21 cellular contexts compared by ENCODE assay signal in the genomic region with DNA sequence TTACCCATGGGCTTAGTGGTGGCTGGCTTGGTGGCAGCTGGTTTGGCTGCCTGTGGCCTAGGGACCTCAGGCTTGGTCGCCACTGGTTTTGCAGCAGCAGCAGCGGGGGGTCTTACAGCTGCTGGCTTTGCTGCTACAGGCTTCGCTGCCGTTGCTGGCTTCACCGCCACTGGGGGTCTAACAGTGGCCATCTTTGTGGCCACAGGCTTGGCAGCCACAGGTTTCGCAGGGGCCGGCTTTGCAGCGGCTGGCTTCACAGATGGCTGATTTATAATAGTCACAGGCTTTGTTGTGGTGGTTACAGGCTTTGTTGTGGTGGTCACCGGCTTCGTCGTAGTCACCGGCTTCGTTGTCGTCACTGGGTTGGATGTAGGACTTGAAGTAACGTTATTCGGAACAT.
A peak's percentile ranks its signal among the peaks of the same experiment; 100 is the strongest.
DNase-seq lines count a peak whose midpoint lies in the region; ATAC-seq and TF ChIP-seq lines count a peak whose summit lies in the region.
"Had no signal": no experiment of that assay in that cellular context is flagged by ENCODE, and none has a peak within 500 bp of the region (broad histone marks: within the 10 kb centered on the region; RNA-seq: fewer than 3 reads in every experiment).

No MANE protein-coding gene starts in this region.

- H4K20me1 ChIP-seq in IMR-90 (ENCODE audit: insufficient read depth, low read length) = peaks cover 18% of the 10 kb centered on the region; the same call in 1 of the 2 replicates

- peaks cover 51 to 87% of the 10 kb centered on the region in 2 experiments for H3K79me1 ChIP-seq in IMR-90 (ENCODE audit: low read depth in 1 of 2, low read length in 2 of 2)
- H3K79me1 ChIP-seq in mesendoderm (ENCODE audit: low read length) = no peaks in the 10 kb centered on the region

- no peaks in the 10 kb centered on the region; the same call in 1 of the 2 replicates for H3K9me3 ChIP-seq in AG04450 (ENCODE audit: control insufficient read depth, insufficient read depth, low read length)
- no peaks in the 10 kb centered on the region for H3K9me3 ChIP-seq in IMR-90 (ENCODE audit: control insufficient read depth, insufficient read depth, low read length)
- no peaks in the 10 kb centered on the region for H3K9me3 ChIP-seq in prostate gland
- H3K9me3 ChIP-seq: A549, Caco-2, Peyer's patch had no signal

- peak overlapping the region; percentile 16; the same call in 1 of the 2 replicates for H4K91ac ChIP-seq in IMR-90 (ENCODE audit: insufficient read depth, low read depth, low read length)

- WGBS in IMR-90 (ENCODE audit: extremely low coverage in 2 of 2, insufficient read length in 1 of 2), 2 experiments = 91% methylated on average over 5 of the region's 16 CpGs; no CpG with 5 or more reads in 1 of the 2 experiments
- no CpG with 5 or more reads among the region's 16 CpGs for WGBS in mesendoderm (ENCODE audit: extremely low coverage, insufficient coverage, low lambda C conversion rate)
- WGBS in prostate gland = 92% methylated on average over 16 of the region's 16 CpGs

- dilution Hi-C loops in IMR-90 (cut with HindIII; ENCODE audit: low sequenced_read_pairs, unreplicated experiment) = no loop called here

- H3K9me1 ChIP-seq in IMR-90 (ENCODE audit: insufficient read depth, low read length) = peaks cover 41% of the 10 kb centered on the region

- TF ChIP-seq CTCF in AG04450 (IDR thresholded peaks at IDR 0.05; ENCODE audit: low read depth, low read length) (no peak), IMR-90 (conservative IDR thresholded peaks at IDR 0.05; ENCODE audit: low read depth, low read length) (no peak), prostate gland (IDR thresholded peaks at IDR 0.05) (no peak)

- no peak for TF ChIP-seq RAD21 in IMR-90 (IDR thresholded peaks at IDR 0.05; ENCODE audit: low read length)

- no peak overlapping the region for H2BK20ac ChIP-seq in IMR-90 (ENCODE audit: low read depth, low read length)

- H3K23ac ChIP-seq in IMR-90 (ENCODE audit: low read depth, low read length) (peak overlapping the region; percentile 56; the same call in 1 of the 2 replicates), mesendoderm (ENCODE audit: low read length) (no peak overlapping the region)

- TF ChIP-seq POLR2A in IMR-90 (IDR thresholded peaks at IDR 0.05; ENCODE audit: low read depth, low read length) (no peak), prostate gland (IDR thresholded peaks at IDR 0.05) (no peak)

- H3K27me3 ChIP-seq in AG04450 (ENCODE audit: control insufficient read depth, insufficient read depth, low read length) = no peaks in the 10 kb centered on the region
- no peaks in the 10 kb centered on the region for H3K27me3 ChIP-seq in IMR-90 (ENCODE audit: control insufficient read depth, insufficient read depth, low read length)
- no peaks in the 10 kb centered on the region for H3K27me3 ChIP-seq in mesendoderm (ENCODE audit: insufficient read depth, low read length, poor library complexity)
- no peaks in the 10 kb centered on the region for H3K27me3 ChIP-seq in rectal smooth muscle tissue (ENCODE audit: control insufficient read depth, insufficient read depth, low read length)
- no peaks in the 10 kb centered on the region for H3K27me3 ChIP-seq in prostate gland (replicated peaks; ENCODE audit: insufficient read depth)
- H3K27me3 ChIP-seq: Peyer's patch had no signal

- H2BK120ac ChIP-seq in IMR-90 (ENCODE audit: low read depth, low read length) = 0 out of 2 replicates have a peak overlapping the region, but pooled peaks have one; percentile 33
- no peak overlapping the region for H2BK120ac ChIP-seq in mesendoderm (ENCODE audit: low read depth, low read length)

- H3K4me1 ChIP-seq in IMR-90 (ENCODE audit: control insufficient read depth, insufficient read depth, low read length) (peaks cover 23% of the 10 kb centered on the region), mesendoderm (ENCODE audit: control insufficient read depth, low read depth, low read length) (no peaks in the 10 kb centered on the region), rectal smooth muscle tissue (ENCODE audit: control insufficient read depth, insufficient read depth, low read length) (peaks cover 18% of the 10 kb centered on the region), prostate gland (replicated peaks) (no peaks in the 10 kb centered on the region)
- H3K4me1 ChIP-seq: A549, Caco-2, Peyer's patch had no signal

- DNase-seq in AG04450 (ENCODE audit: low read depth, low spot score) = no peak
- DNase-seq in IMR-90 = no peak
- peak; percentile 11 for DNase-seq in mesendoderm
- DNase-seq in prostate gland (ENCODE audit: low spot score) = no peak
- no peak for DNase-seq in stimulated activated CD4-positive, alpha-beta T cell treated with anti-CD3 and anti-CD28 coated beads, Interleukin-12 subunit alpha, Interleukin-12 subunit beta, amount 100 ng/mL, for 4 hours
- DNase-seq in head of caudate nucleus = no peak
- DNase-seq: Caco-2, DMS153, EL, H9, NCI-H1105 treated with DMSO at 0.1 percent for 48 hours, NCI-H1694 treated with DMSO at 0.1 percent for 48 hours, NCI-H2107, NCI-H2227 treated with DMSO at 0.1 percent for 48 hours, NCI-H524 treated with DMSO at 0.1 percent for 48 hours, Peyer's patch had no signal

- H3K36me3 ChIP-seq in IMR-90 (ENCODE audit: control insufficient read depth, insufficient read depth, low read length) (peaks cover 84% of the 10 kb centered on the region), mesendoderm (ENCODE audit: control insufficient read depth, insufficient read depth, low read length) (no peaks in the 10 kb centered on the region), rectal smooth muscle tissue (ENCODE audit: control insufficient read depth, insufficient read depth, low read length) (peaks cover 19% of the 10 kb centered on the region), prostate gland (no peaks in the 10 kb centered on the region)

- POLR2A ChIA-PET in AG04450 (lab: Yijun Ruan, JAX) = no interaction called here
- POLR2A ChIA-PET in IMR-90 (lab: Charles Lee; ENCODE audit: unreplicated experiment) = no interaction called here

- H3K4ac ChIP-seq in IMR-90 (ENCODE audit: low read depth, low read length) (peak overlapping the region; percentile 71; the same call in 1 of the 2 replicates), mesendoderm (ENCODE audit: low read depth, low read length) (no peak overlapping the region)

- CTCF ChIA-PET in AG04450 (lab: Charles Lee) (interaction anchor here (1.0 to 1.2 kb wide), 3 partner anchors 85 to 236 kb away, joined by 3 to 5 read pairs (median 5); no protein-coding TSS in a partner anchor), IMR-90 (lab: Yijun Ruan, JAX) (interaction anchor here (1.9 kb wide), 1 partner anchor 171 kb away, joined by 4 read pairs; no protein-coding TSS in a partner anchor)

- H3K4me3 ChIP-seq in AG04450 (ENCODE audit: low read depth, low read length) (no peak overlapping the region), IMR-90 (ENCODE audit: insufficient read depth, low read depth, low read length) (no peak overlapping the region), mesendoderm (ENCODE audit: low read length) (no peak overlapping the region), rectal smooth muscle tissue (ENCODE audit: low read length) (no peak overlapping the region), prostate gland (no peak overlapping the region)
- H3K4me3 ChIP-seq: A549, Peyer's patch had no signal

- no peak for ATAC-seq in IMR-90 (ENCODE audit: low read depth)
- no peak for ATAC-seq in HG02973 (IDR thresholded peaks at IDR 0.05; ENCODE audit: unreplicated experiment)
- ATAC-seq: A549, Right ventricle myocardium inferior had no signal

- H2AK5ac ChIP-seq in IMR-90 (ENCODE audit: low read depth, low read length) (no peak overlapping the region), mesendoderm (ENCODE audit: low read length) (no peak overlapping the region)

- H2AK9ac ChIP-seq in IMR-90 (replicated peaks; ENCODE audit: low read depth, low read length, poor library complexity) = no peak overlapping the region

- peak overlapping the region; percentile 59 for H2AFZ ChIP-seq in IMR-90 (replicated peaks; ENCODE audit: low read length, poor library complexity)

- no TSS peak for BruUV-seq in IMR-90 (replicated peaks; lab: Mats Ljungman, UMichigan)

- peak overlapping the region; percentile 80 for H2BK5ac ChIP-seq in IMR-90 (ENCODE audit: low read depth, low read length, poor library complexity, severe bottlenecking)
- H2BK5ac ChIP-seq in mesendoderm (ENCODE audit: low read length) = no peak overlapping the region

- no peak overlapping the region for H3K4me2 ChIP-seq in IMR-90 (ENCODE audit: low read depth, low read length)
- no peak overlapping the region for H3K4me2 ChIP-seq in mesendoderm (ENCODE audit: low read length)
- H3K4me2 ChIP-seq: A549 had no signal

- intact Hi-C loops in IMR-90 (cut with micrococcal nuclease) (no loop called here), prostate gland (cut with DNase I) (no loop called here), head of caudate nucleus (cut with DNase I) (no loop called here)

- in situ Hi-C loops in IMR-90 (cut with MboI; ENCODE audit: low sequenced_read_pairs) = no loop called here

- H4K5ac ChIP-seq in IMR-90 (ENCODE audit: low read depth, low read length) = peak overlapping the region; percentile 64
- no peak overlapping the region for H4K5ac ChIP-seq in mesendoderm (ENCODE audit: low read length)

- H3K27ac ChIP-seq in AG04450 (ENCODE audit: low read depth, low read length) (peak overlapping the region; percentile 65), IMR-90 (ENCODE audit: insufficient read depth, low read length) (peak overlapping the region; percentile 71), mesendoderm (ENCODE audit: low read depth, low read length) (no peak overlapping the region), rectal smooth muscle tissue (ENCODE audit: low read depth, low read length) (peak overlapping the region; percentile 8), prostate gland (no peak overlapping the region)
- H3K27ac ChIP-seq: A549, HL-60 had no signal

- H3K9ac ChIP-seq in IMR-90 (ENCODE audit: low read depth, low read length) (no peak overlapping the region), mesendoderm (ENCODE audit: low read length) (no peak overlapping the region), rectal smooth muscle tissue (ENCODE audit: low read length) (no peak overlapping the region)

- H2BK15ac ChIP-seq in IMR-90 (ENCODE audit: low read depth, low read length) (no peak overlapping the region), mesendoderm (replicated peaks; ENCODE audit: low read depth) (no peak overlapping the region)

- H3K56ac ChIP-seq in IMR-90 (ENCODE audit: extremely low read depth, insufficient read depth, low read length) (no peak overlapping the region), mesendoderm (ENCODE audit: low read length) (no peak overlapping the region)

- H3K18ac ChIP-seq in IMR-90 (ENCODE audit: low read depth, low read length) (no peak overlapping the region), mesendoderm (ENCODE audit: low read length) (no peak overlapping the region)

- peak overlapping the region; percentile 28; the same call in 1 of the 2 replicates for H3K14ac ChIP-seq in IMR-90 (replicated peaks; ENCODE audit: low read depth, low read length)

- no peaks in the 10 kb centered on the region for H3K79me2 ChIP-seq in mesendoderm (ENCODE audit: control insufficient read depth, insufficient read depth, low read length)

- H4K8ac ChIP-seq in IMR-90 (ENCODE audit: low read depth in 2 of 2, low read length in 2 of 2) (peak overlapping the region in 1 of 2 experiments; percentile 75; a peak in 1 of 4 replicates), mesendoderm (ENCODE audit: low read depth, low read length) (no peak overlapping the region)

TF ChIP-seq in IMR-90, 13 proteins besides CTCF, POLR2A, EP300 and RAD21 (continues in another document):
- no peak for TF ChIP-seq FOS (IDR thresholded peaks at IDR 0.05; ENCODE audit: low read depth, low read length)

Comparison
In these comparisons a context has a peak if more than half of its experiments do, and no peak if none do; other contexts are left out.
1. H3K27ac ChIP-seq: peak in AG04450 (single experiment), IMR-90 (single experiment) and rectal smooth muscle tissue (single experiment); none in mesendoderm (single experiment) and prostate gland (0 of 2).